9 cellular contexts compared by ENCODE assay signal in genomic region chr3:141076821-141077571, GRCh38. TPM values are rescaled to one million over a fixed set of nuclear protein-coding genes. Genes with fewer than 3 reads are reported as not detected.
DNase-seq lines count a peak whose midpoint lies in the region; ATAC-seq and TF ChIP-seq lines count a peak whose summit lies in the region.
"Had no signal": no experiment of that assay in that cellular context is flagged by ENCODE, and none has a peak within 500 bp of the region (broad histone marks: within the 10 kb centered on the region; RNA-seq: fewer than 3 reads in every experiment).

No MANE protein-coding gene starts in this region.

- no peak overlapping the region for H3K27ac ChIP-seq in fibroblast of lung (ENCODE audit: insufficient read depth, low read length)
- H3K27ac ChIP-seq in CD4-positive, alpha-beta memory T cell (ENCODE audit: low read depth, low read length), result no peak overlapping the region

- no peaks in the 10 kb centered on the region for H3K36me3 Mint-ChIP-seq in nephron (ENCODE audit: low read depth)
- H3K36me3 Mint-ChIP-seq in CD4-positive, alpha-beta memory T cell, result no peaks in the 10 kb centered on the region
- H3K36me3 Mint-ChIP-seq: CD4-positive, CD25-positive, alpha-beta regulatory T cell had no signal

- H3K36me3 ChIP-seq in fibroblast of lung (ENCODE audit: control insufficient read depth, insufficient read depth, low read length), result no peaks in the 10 kb centered on the region
- H3K36me3 ChIP-seq in CD4-positive, alpha-beta memory T cell (ENCODE audit: insufficient read depth, low read length), result no peaks in the 10 kb centered on the region

- no peaks in the 10 kb centered on the region for H4K20me1 ChIP-seq in fibroblast of lung (ENCODE audit: control insufficient read depth, extremely low read depth, insufficient read depth, low read length)

- H3K27me3 ChIP-seq in fibroblast of lung (ENCODE audit: control insufficient read depth, insufficient read depth, low read length), result no peaks in the 10 kb centered on the region
- H3K27me3 ChIP-seq in CD4-positive, alpha-beta memory T cell (ENCODE audit: insufficient read depth, low read length), result no peaks in the 10 kb centered on the region

- no peak overlapping the region for H3K9ac ChIP-seq in fibroblast of lung (ENCODE audit: insufficient read depth, low read length)

- peak overlapping the region; percentile 97 to 98 (median 97) for H3K27ac Mint-ChIP-seq in nephron
- peak overlapping the region in 1 of 7 donors; percentile 57 for H3K27ac Mint-ChIP-seq in CD4-positive, alpha-beta memory T cell

- no peaks in the 10 kb centered on the region for H3K27me3 Mint-ChIP-seq in nephron (ENCODE audit: low read depth)
- H3K27me3 Mint-ChIP-seq in CD4-positive, alpha-beta memory T cell, result peaks cover 2 to 8% of the 10 kb centered on the region in 2 donors

- no peaks in the 10 kb centered on the region for H3K79me2 ChIP-seq in fibroblast of lung (ENCODE audit: control insufficient read depth, insufficient read depth, low read length)

- peak overlapping the region in 2 of 4 experiments; percentile 14 to 47 for H3K4me3 ChIP-seq in fibroblast of lung (replicated peaks in 1 of 4; ENCODE audit: control extremely low read depth in 1 of 4, insufficient read depth in 1 of 4, low read depth in 3 of 4, low read length in 4 of 4)
- no peak overlapping the region for H3K4me3 ChIP-seq in CD4-positive, alpha-beta memory T cell (ENCODE audit: low read length in 2 of 2)

- H3K9me3 Mint-ChIP-seq in nephron, result no peaks in the 10 kb centered on the region
- no peaks in the 10 kb centered on the region for H3K9me3 Mint-ChIP-seq in CD4-positive, alpha-beta memory T cell
- H3K9me3 Mint-ChIP-seq: CD4-positive, CD25-positive, alpha-beta regulatory T cell had no signal

- H3K4me2 ChIP-seq in fibroblast of lung (ENCODE audit: extremely low read depth, insufficient read depth, low read length), result peak overlapping the region; percentile 66

- DNase-seq in NCI-H82 (lab: John Stamatoyannopoulos, UW) (peak; percentile 78), NCI-H82 treated with DMSO at 0.1 percent for 48 hours (lab: John Stamatoyannopoulos, UW; ENCODE audit: unreplicated experiment) (no peak), NOMO-1 treated with dmso at 0.1 percent for 144 hours (lab: John Stamatoyannopoulos, UW; ENCODE audit: unreplicated experiment) (peak; percentile 53), fibroblast of lung (ENCODE audit: low read depth in 2 of 2) (peak; percentile 11 to 76), NCI-H226 (no peak)
- DNase-seq in CD4-positive, alpha-beta memory T cell, result no peak

- POLR2A ChIA-PET in CD4-positive, alpha-beta memory T cell (lab: Charles Lee; ENCODE audit: partially characterized antibody), result no interaction called here

- peaks cover 86% of the 10 kb centered on the region for H3K4me1 Mint-ChIP-seq in nephron
- H3K4me1 Mint-ChIP-seq in CD4-positive, alpha-beta memory T cell, result peaks cover 0 to 4% (median 3%) of the 10 kb centered on the region in 4 donors

- no peak for ATAC-seq in HG03196 (IDR thresholded peaks at IDR 0.05; ENCODE audit: unreplicated experiment)

- H3K4me3 Mint-ChIP-seq in nephron, result peak overlapping the region; percentile 59 to 71 (median 65)
- peak overlapping the region in 4 of 8 donors; percentile 1 to 52 (median 37) for H3K4me3 Mint-ChIP-seq in CD4-positive, alpha-beta memory T cell

- CTCF ChIA-PET in CD4-positive, alpha-beta memory T cell (lab: Charles Lee; ENCODE audit: partially characterized antibody), result no interaction called here

- no peaks in the 10 kb centered on the region for H3K9me3 ChIP-seq in fibroblast of lung (ENCODE audit: control insufficient read depth, insufficient read depth, low read depth, low read length)
- H3K9me3 ChIP-seq in CD4-positive, alpha-beta memory T cell (ENCODE audit: control insufficient read depth in 1 of 2, low read length in 2 of 2), result no peaks in the 10 kb centered on the region

- no peaks in the 10 kb centered on the region for H3K4me1 ChIP-seq in fibroblast of lung (ENCODE audit: control insufficient read depth, extremely low read depth, insufficient read depth, low read length)
- no peaks in the 10 kb centered on the region for H3K4me1 ChIP-seq in CD4-positive, alpha-beta memory T cell (ENCODE audit: insufficient read depth, low read length)

- H2AFZ ChIP-seq in fibroblast of lung (ENCODE audit: low read length), result peak overlapping the region; percentile 61

- intact Hi-C loops in CD4-positive, alpha-beta memory T cell (cut with micrococcal nuclease), result no loop called here

- TF ChIP-seq CTCF in fibroblast of lung (conservative IDR thresholded peaks at IDR 0.05 in 1 of 2, IDR thresholded peaks at IDR 0.05 in 1 of 2; ENCODE audit: low read depth in 1 of 2, low read length in 2 of 2), result no peak
- no peak for TF ChIP-seq CTCF in nephron (IDR thresholded peaks at IDR 0.05; ENCODE audit: unreplicated experiment in 3 of 3)

RNA-seq across cellular contexts. Expression of gene SPSB4, which starts 25.8 kb away (rescaled TPM):
- not detected in 2 replicates for total RNA-seq in fibroblast of lung
- polyA plus RNA-seq in fibroblast of lung, result 0.02 TPM in 1 of 2 replicates, not detected in the other
- not detected in 2 replicates for polyA plus RNA-seq in fibroblast of lung (2012)
- not detected in 2 replicates for polyA minus RNA-seq in fibroblast of lung (ENCODE audit: low replicate concordance)
- total RNA-seq in CD4-positive, alpha-beta memory T cell, result not detected
- not detected for polyA plus RNA-seq in CD4-positive, alpha-beta memory T cell
- total RNA-seq: CD4-positive, CD25-positive, alpha-beta regulatory T cell had no signal
- polyA plus RNA-seq: CD4-positive, CD25-positive, alpha-beta regulatory T cell had no signal

Comparison
In these comparisons a context has a peak if more than half of its experiments do, and no peak if none do; other contexts are left out.
1. DNase-seq: peak in NCI-H82 (single experiment), NOMO-1 treated with dmso at 0.1 percent for 144 hours (single experiment) and fibroblast of lung (2 of 2); none in NCI-H82 treated with DMSO at 0.1 percent for 48 hours (single experiment), CD4-positive, alpha-beta memory T cell (0 of 5) and NCI-H226 (single experiment).